In the genomic region with DNA sequence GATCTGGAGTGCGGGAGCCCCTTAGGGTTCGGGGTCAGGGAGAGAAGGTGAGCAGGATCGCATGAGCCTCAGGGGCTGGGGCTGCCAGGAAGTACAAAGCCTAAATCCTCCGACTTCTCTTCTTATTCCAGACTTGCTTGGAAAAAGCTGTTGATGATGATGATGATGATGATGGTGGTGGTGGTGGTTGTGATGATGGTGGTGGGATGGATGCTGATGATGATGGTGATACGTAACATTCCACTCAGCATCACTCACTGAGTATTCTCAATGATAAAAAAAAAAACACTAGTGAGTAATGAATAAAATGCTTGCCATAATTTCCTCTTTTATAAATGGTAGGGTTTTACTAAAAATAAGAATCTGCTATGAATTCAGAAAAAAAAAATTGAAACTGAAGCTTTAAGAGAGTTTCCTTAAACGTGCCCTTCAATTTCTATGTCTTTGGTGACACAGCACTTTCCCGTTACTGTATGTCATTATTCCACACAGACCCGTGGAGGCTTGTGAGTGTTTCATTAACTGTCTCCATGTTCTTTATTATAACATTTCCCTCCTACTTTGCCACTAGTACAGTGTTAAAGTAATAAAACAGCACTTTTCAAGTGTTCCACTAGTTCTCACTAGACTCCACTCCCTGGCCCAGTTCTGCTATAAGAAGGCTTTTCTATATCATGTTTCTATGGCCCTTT, we compare ENCODE assay signal across 26 cellular contexts. TPM values are rescaled to one million over a fixed set of nuclear protein-coding genes. Genes with fewer than 3 reads are reported as not detected.
DNase-seq lines count a peak whose midpoint lies in the region; ATAC-seq, FAIRE-seq and TF ChIP-seq lines count a peak whose summit lies in the region.
"Had no signal": no experiment of that assay in that cellular context is flagged by ENCODE, and none has a peak within 500 bp of the region (broad histone marks: within the 10 kb centered on the region; RNA-seq: fewer than 3 reads in every experiment).

No MANE protein-coding gene starts in this region.

- H3K4me1 ChIP-seq in HepG2 (ENCODE audit: insufficient read depth, low read length): no peaks in the 10 kb centered on the region
- H3K4me1 ChIP-seq in right lobe of liver: no peaks in the 10 kb centered on the region
- peaks cover 50% of the 10 kb centered on the region for H3K4me1 ChIP-seq in skeletal muscle satellite cell (ENCODE audit: control insufficient read depth, insufficient read depth, low read length)
- no peaks in the 10 kb centered on the region for H3K4me1 ChIP-seq in MM.1S (ENCODE audit: low read length)
- H3K4me1 ChIP-seq: BE2C had no signal

- BruUV-seq in HepG2 (replicated peaks; lab: Mats Ljungman, UMichigan): no TSS peak

- CTCF ChIA-PET in HepG2 (lab: Yijun Ruan, JAX; ENCODE audit: low intra/inter-chr PET ratio, low total read pairs): no interaction called here

- H3K27ac ChIP-seq in HepG2 (ENCODE audit: extremely low read length, insufficient read depth, low read length): no peak overlapping the region
- H3K27ac ChIP-seq in right lobe of liver: no peak overlapping the region
- no peak overlapping the region for H3K27ac ChIP-seq in substantia nigra (ENCODE audit: low read depth, low read length, poor library complexity, severe bottlenecking)
- no peak overlapping the region for H3K27ac ChIP-seq in MM.1S (ENCODE audit: low read length)
- H3K27ac ChIP-seq: BLaER1 treated with 17β-estradiol and CSF1 and Interleukin-3, amounts not matched to agents 10 nM and 100 nM had no signal

- no peak for TF ChIP-seq EP300 in HepG2 (IDR thresholded peaks at IDR 0.05; ENCODE audit: low read depth in 2 of 2, low read length in 2 of 2)
- no peak for TF ChIP-seq EP300 in HepG2 (CRISPR knock-in tag; IDR thresholded peaks at IDR 0.05; ENCODE audit: borderline replicate concordance)

- no peak for FAIRE-seq in HepG2 (lab: Jason Lieb, UNC)
- FAIRE-seq: A204.1, D721Med, GM12891, GM18507 had no signal

- no peak for TF ChIP-seq RAD21 in HepG2 (CRISPR knock-in tag; IDR thresholded peaks at IDR 0.05)

- no peak for TF ChIP-seq CTCF in HepG2 (CRISPR knock-in tag; IDR thresholded peaks at IDR 0.05)
- TF ChIP-seq CTCF in right lobe of liver (IDR thresholded peaks at IDR 0.05): no peak
- no peak for TF ChIP-seq CTCF in MM.1S (IDR thresholded peaks at IDR 0.05; ENCODE audit: low read length)

- H2AFZ ChIP-seq in HepG2 (ENCODE audit: low read length) (no peak overlapping the region), MM.1S (ENCODE audit: low read length) (no peak overlapping the region)
- H2AFZ ChIP-seq: GM23338 had no signal

- H3F3A ChIP-seq in MM.1S (ENCODE audit: insufficient read depth, low read length): no peaks in the 10 kb centered on the region

- H3K79me2 ChIP-seq in HepG2 (ENCODE audit: insufficient read depth, low read length) (no peaks in the 10 kb centered on the region), MM.1S (ENCODE audit: low read length) (no peaks in the 10 kb centered on the region)

- no peaks in the 10 kb centered on the region for H4K20me1 ChIP-seq in HepG2 (ENCODE audit: insufficient read depth, low read length)
- no peaks in the 10 kb centered on the region for H4K20me1 ChIP-seq in MM.1S (ENCODE audit: insufficient read depth, low read length)
- H4K20me1 ChIP-seq: BLaER1 treated with 17β-estradiol and CSF1 and Interleukin-3, amounts not matched to agents 10 nM and 100 nM had no signal

- TF ChIP-seq POLR2A in HepG2 (IDR thresholded peaks at IDR 0.05; ENCODE audit: insufficient read depth in 1 of 2, low read depth in 2 of 2, low read length in 2 of 2): no peak
- no peak for TF ChIP-seq POLR2A in right lobe of liver (IDR thresholded peaks at IDR 0.05)

- DNase-seq in HepG2 (ENCODE audit: low spot score) (no peak), right lobe of liver (no peak), HT1080 (ENCODE audit: low read depth) (peak; percentile 30), mesenteric fat pad (ENCODE audit: low spot score) (peak; percentile 20), substantia nigra (lab: John Stamatoyannopoulos, UW) (no peak), MM.1S (no peak), HPDE6-E6E7 (ENCODE audit: extremely low spot score) (no peak)
- DNase-seq: AML-193; BE2C; CD4-positive, alpha-beta T cell; CD8-positive, alpha-beta memory T cell; DMS 273 treated with DMSO at 0.1 percent for 48 hours; DMS79; GF-D8; H9; HFFc6 had no signal

- no peak overlapping the region for H3K4me3 ChIP-seq in HepG2 (replicated peaks in 1 of 3; ENCODE audit: insufficient read depth in 1 of 3, low read depth in 2 of 3, low read length in 3 of 3)
- H3K4me3 ChIP-seq in right lobe of liver: no peak overlapping the region
- no peak overlapping the region for H3K4me3 ChIP-seq in skeletal muscle satellite cell (ENCODE audit: low read length)
- no peak overlapping the region for H3K4me3 ChIP-seq in MM.1S (ENCODE audit: low read length)
- H3K4me3 ChIP-seq: BLaER1 treated with 17β-estradiol and CSF1 and Interleukin-3, amounts not matched to agents 10 nM and 100 nM; GM23338 had no signal

- H3K4me2 ChIP-seq in HepG2 (ENCODE audit: low read depth, low read length) (no peak overlapping the region), skeletal muscle satellite cell (ENCODE audit: low read length) (no peak overlapping the region), MM.1S (ENCODE audit: low read depth, low read length) (no peak overlapping the region)
- H3K4me2 ChIP-seq: GM23338 had no signal

- ATAC-seq in HepG2: no peak
- no peak for ATAC-seq in right lobe of liver
- ATAC-seq: GM23338, HCT116 had no signal

- in situ Hi-C loops in HepG2 (cut with HindIII; ENCODE audit: extremely low pct_ligation_motif_present, low pct_unique_long_range_greater_than_20kb): no loop called here

- H3K36me3 ChIP-seq in HepG2 (replicated peaks in 1 of 2; ENCODE audit: control insufficient read depth in 1 of 2, insufficient read depth in 2 of 2, low read length in 2 of 2) (no peaks in the 10 kb centered on the region), right lobe of liver (no peaks in the 10 kb centered on the region), skeletal muscle satellite cell (ENCODE audit: insufficient read depth, low read length) (no peaks in the 10 kb centered on the region), MM.1S (replicated peaks; ENCODE audit: insufficient read depth, low read length) (no peaks in the 10 kb centered on the region)
- H3K36me3 ChIP-seq: BE2C; BLaER1 treated with 17β-estradiol and CSF1 and Interleukin-3, amounts not matched to agents 10 nM and 100 nM had no signal

- no peaks in the 10 kb centered on the region for H3K9me3 ChIP-seq in HepG2 (ENCODE audit: low read length)
- no peaks in the 10 kb centered on the region for H3K9me3 ChIP-seq in right lobe of liver
- no peaks in the 10 kb centered on the region for H3K9me3 ChIP-seq in skeletal muscle satellite cell (replicated peaks; ENCODE audit: low read length)
- H3K9me3 ChIP-seq in MM.1S (replicated peaks; ENCODE audit: insufficient read depth, low read length): no peaks in the 10 kb centered on the region
- H3K9me3 ChIP-seq: BE2C had no signal

- POLR2A ChIA-PET in HepG2 (lab: Yijun Ruan, JAX): no interaction called here

- 10% methylated on average over 8 of the region's 8 CpGs for WGBS in HepG2 (ENCODE audit: low lambda C conversion rate)
- WGBS in right lobe of liver (ENCODE audit: insufficient coverage, low coverage, low lambda C conversion rate, missing lambda C conversion rate): 46% methylated on average over 8 of the region's 8 CpGs

- peaks cover 2 to 38% of the 10 kb centered on the region in 2 experiments; a peak in 3 of 5 replicates for H3K27me3 ChIP-seq in HepG2 (ENCODE audit: control insufficient read depth in 1 of 2, insufficient read depth in 2 of 2, low read length in 2 of 2)
- H3K27me3 ChIP-seq in right lobe of liver: peaks cover 0 to 1% of the 10 kb centered on the region in 2 donors
- H3K27me3 ChIP-seq in skeletal muscle satellite cell (ENCODE audit: control insufficient read depth, insufficient read depth, low read length): peaks cover 9% of the 10 kb centered on the region
- peaks cover 10% of the 10 kb centered on the region for H3K27me3 ChIP-seq in MM.1S (replicated peaks; ENCODE audit: insufficient read depth, low read length)

- intact Hi-C loops in HepG2 (cut with micrococcal nuclease; ENCODE audit: unreplicated experiment) (no loop called here), right lobe of liver (cut with DNase I) (no loop called here)

- H3K9ac ChIP-seq in HepG2 (ENCODE audit: insufficient read depth, low read depth, low read length): no peak overlapping the region
- H3K9ac ChIP-seq in skeletal muscle satellite cell (ENCODE audit: low read depth, low read length): peak overlapping the region; percentile 7
- no peak overlapping the region for H3K9ac ChIP-seq in MM.1S (ENCODE audit: low read length)
- H3K9ac ChIP-seq: BLaER1 treated with 17β-estradiol and CSF1 and Interleukin-3, amounts not matched to agents 10 nM and 100 nM had no signal

- H3K9me2 ChIP-seq in MM.1S (replicated peaks; ENCODE audit: insufficient read depth, low read length): no peaks in the 10 kb centered on the region

RNA-seq across cellular contexts. Expression of gene ACAN, which starts 5.4 kb away (rescaled TPM):
- not detected in 2 replicates for total RNA-seq in HepG2 (2016; rRNA removed; fragmentation: Illumina TruSeq; extraction: Trizol)
- not detected in 2 replicates for total RNA-seq in HepG2 (2016; cell fraction: cytosol; rRNA removed; fragmentation: Illumina TruSeq; extraction: Trizol; ENCODE audit: low read depth)
- total RNA-seq in HepG2 (2016; cell fraction: insoluble cytoplasmic fraction; rRNA removed; fragmentation: Illumina TruSeq; extraction: Trizol): not detected in 2 replicates
- not detected in 2 replicates for total RNA-seq in HepG2 (2016; cell fraction: membrane; rRNA removed; fragmentation: Illumina TruSeq; extraction: Trizol)
- not detected in 2 replicates for total RNA-seq in HepG2 (2016; cell fraction: nucleus; rRNA removed; fragmentation: Illumina TruSeq; extraction: Trizol)
- not detected in 2 replicates for polyA plus RNA-seq in HepG2 (2011; rRNA removed)
- not detected in 2 replicates for polyA plus RNA-seq in HepG2 (2011; cell fraction: cytosol; rRNA removed)
- polyA plus RNA-seq in HepG2 (2011; cell fraction: nucleus; rRNA removed): not detected in 2 replicates
- polyA plus RNA-seq in HepG2 (2012): not detected in 2 replicates
- not detected in 2 replicates for polyA plus RNA-seq in HepG2 (2016; cell fraction: cytosol; fragmentation: Illumina TruSeq; extraction: Trizol; ENCODE audit: low read depth)
- polyA plus RNA-seq in HepG2 (2016; cell fraction: insoluble cytoplasmic fraction; fragmentation: Illumina TruSeq; extraction: Trizol; ENCODE audit: low read depth): not detected in 2 replicates
- polyA plus RNA-seq in HepG2 (2016; cell fraction: membrane; fragmentation: Illumina TruSeq; extraction: Trizol; ENCODE audit: low read depth): not detected in 2 replicates
- not detected in 2 replicates for polyA plus RNA-seq in HepG2 (2016; cell fraction: nucleus; fragmentation: Illumina TruSeq; extraction: Trizol; ENCODE audit: insufficient read depth, low read depth)
- polyA minus RNA-seq in HepG2 (2011; rRNA and poly(A)+ RNA removed; ENCODE audit: low replicate concordance): not detected in 2 replicates
- not detected in 2 replicates for polyA minus RNA-seq in HepG2 (2011; cell fraction: cytosol; rRNA and poly(A)+ RNA removed)
- polyA minus RNA-seq in HepG2 (2011; cell fraction: nucleus; rRNA and poly(A)+ RNA removed): not detected in 2 replicates
- under 1 TPM in 1 of 6 experiments, not detected in 5; 0.07 TPM for total RNA-seq in right lobe of liver
- total RNA-seq in HT1080 (2014; rRNA removed; shearing (Covaris generic)): 0.27 and 0.37 TPM in 2 replicates
- polyA plus RNA-seq in HT1080 (2015; cell fraction: cytosol; rRNA removed): 0.02 TPM in 1 of 2 replicates, not detected in the other
- polyA plus RNA-seq in HT1080 (2015; cell fraction: nucleus; rRNA removed): not detected in 2 replicates
- total RNA-seq in mesenteric fat pad: 1.4 TPM
- under 0.01 and 0.22 TPM in 2 replicates for total RNA-seq in skeletal muscle satellite cell (2012; rRNA removed)
- total RNA-seq: CD4-positive, alpha-beta T cell; CD8-positive, alpha-beta memory T cell; G401 had no signal
- polyA plus RNA-seq: CD14-positive monocyte; CD8-positive, alpha-beta memory T cell had no signal

Comparison
In these comparisons a context has a peak if more than half of its experiments do, and no peak if none do; other contexts are left out.
1. DNase-seq: peak in HT1080 (single experiment) and mesenteric fat pad (single experiment); none in HepG2 (single experiment), right lobe of liver (0 of 3), substantia nigra (0 of 49), MM.1S (single experiment) and HPDE6-E6E7 (single experiment).